8 cellular contexts compared by ENCODE assay signal in the genomic region with DNA sequence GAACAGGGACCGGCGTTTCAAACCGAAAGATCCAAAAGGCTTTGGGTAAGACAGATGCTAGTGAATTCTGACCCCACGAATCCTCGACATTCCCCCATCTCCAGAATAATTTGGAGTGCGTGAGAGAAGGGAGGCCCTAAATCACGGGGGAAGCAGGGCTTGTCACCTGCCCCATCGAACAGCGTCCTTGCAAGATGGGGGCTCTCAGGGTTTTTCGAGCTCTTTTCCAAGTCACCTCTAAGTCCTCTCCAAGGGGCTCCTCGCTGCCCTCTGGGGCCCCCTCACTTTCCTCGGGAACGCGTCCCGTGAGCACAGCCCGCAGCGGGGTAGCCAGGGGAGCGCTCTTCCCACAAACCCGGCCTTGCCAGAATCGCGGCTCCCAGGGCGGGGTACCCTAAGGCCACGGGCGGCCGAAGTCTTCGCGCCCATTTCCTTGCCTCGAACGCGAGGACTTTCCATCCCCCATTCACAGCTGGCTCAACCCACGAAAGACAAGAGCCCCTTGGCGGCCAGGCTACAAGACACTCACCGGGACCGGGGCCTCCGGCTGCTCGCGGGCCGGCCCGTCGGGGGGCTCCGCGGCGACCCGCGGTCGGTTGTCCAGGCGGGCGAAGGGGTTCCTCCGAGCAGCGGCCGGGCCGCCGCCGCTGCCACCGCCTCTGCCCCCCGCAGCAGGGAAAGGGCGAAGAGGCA. TPM values are rescaled to one million over a fixed set of nuclear protein-coding genes. Genes with fewer than 3 reads are reported as not detected.
DNase-seq lines count a peak whose midpoint lies in the region; ATAC-seq, FAIRE-seq and TF ChIP-seq lines count a peak whose summit lies in the region.

No MANE protein-coding gene starts in this region.

- H3K27me3 ChIP-seq in BJ (ENCODE audit: control insufficient read depth, insufficient read depth, low read length), result no peaks in the 10 kb centered on the region
- H3K27me3 ChIP-seq in iPS DF 6.9 (ENCODE audit: control insufficient read depth, insufficient read depth, low read length), result no peaks in the 10 kb centered on the region

- in situ Hi-C loops in astrocyte of the spinal cord (cut with HindIII; ENCODE audit: low sequenced_read_pairs), result no loop called here

- no peaks in the 10 kb centered on the region for H3K9me3 ChIP-seq in iPS DF 6.9 (ENCODE audit: control insufficient read depth, insufficient read depth, low read length)

- no peak for DNase-seq in BJ (ENCODE audit: low read depth)
- DNase-seq in GM12891 (ENCODE audit: insufficient read length, low spot score), result peak; percentile 16
- peak; percentile 37 for DNase-seq in NCI-H2227 treated with DMSO at 0.1 percent for 48 hours (lab: John Stamatoyannopoulos, UW)
- peak; percentile 29 for DNase-seq in astrocyte of the spinal cord (ENCODE audit: low read depth, low spot score)
- no peak for DNase-seq in iPS DF 6.9 (ENCODE audit: low read depth, low spot score)
- peak; percentile 70 for DNase-seq in sciatic nerve (ENCODE audit: low spot score)
- no peak for DNase-seq in activated effector memory CD4-positive, alpha-beta T cell treated with Interleukin-2 at 50 U/mL for 16 hours

- intact Hi-C loops in sciatic nerve (cut with DNase I), result no loop called here

- peak; percentile 74 for FAIRE-seq in GM12891 (lab: Jason Lieb, UNC)

- H3K36me3 ChIP-seq in BJ (ENCODE audit: control insufficient read depth, insufficient read depth, low read length), result no peaks in the 10 kb centered on the region
- no peaks in the 10 kb centered on the region for H3K36me3 ChIP-seq in iPS DF 6.9 (ENCODE audit: control insufficient read depth, insufficient read depth, low read length)

- H3K4me3 ChIP-seq in BJ (ENCODE audit: low read depth, low read length) (peak overlapping the region; percentile 86), astrocyte of the spinal cord (ENCODE audit: low read depth, low read length) (peak overlapping the region; percentile 86), iPS DF 6.9 (ENCODE audit: low read length) (peak overlapping the region; percentile 80)

- no peak for TF ChIP-seq POLR2A in GM12891 (IDR thresholded peaks at IDR 0.05; ENCODE audit: low read depth, low read length)

- ATAC-seq in HG02870 (IDR thresholded peaks at IDR 0.05; ENCODE audit: unreplicated experiment) (peak; percentile 40), sciatic nerve (peak; percentile 33)

- TF ChIP-seq CTCF in BJ (IDR thresholded peaks at IDR 0.05; ENCODE audit: insufficient read depth, low read depth, low read length) (no peak), astrocyte of the spinal cord (IDR thresholded peaks at IDR 0.05; ENCODE audit: low read depth, low read length) (no peak)

- POLR2A ChIA-PET in BJ (lab: Charles Lee), result no interaction called here

- CTCF ChIA-PET in BJ (lab: Yijun Ruan, JAX), result interaction anchor here (0.5 to 5.0 kb wide), 2 partner anchors 19 to 593 kb away, joined by 3 to 36 read pairs; no protein-coding TSS in a partner anchor

- WGBS in iPS DF 6.9 (ENCODE audit: insufficient coverage, insufficient read length), result no CpG with 5 or more reads among the region's 57 CpGs

- no peak overlapping the region for H3K27ac ChIP-seq in iPS DF 6.9 (ENCODE audit: low read length)

- no peaks in the 10 kb centered on the region for H3K4me1 ChIP-seq in iPS DF 6.9 (ENCODE audit: control insufficient read depth, insufficient read depth, low read length)

TF ChIP-seq in GM12891, 5 proteins besides CTCF, POLR2A, EP300 and RAD21:
- no peak for TF ChIP-seq PAX5 (IDR thresholded peaks at IDR 0.05; ENCODE audit: insufficient read depth, low read length, severe bottlenecking)
- TF ChIP-seq TAF1 (IDR thresholded peaks at IDR 0.05; ENCODE audit: low read depth, low read length), result no peak
- no peak for TF ChIP-seq SPI1 (IDR thresholded peaks at IDR 0.05; ENCODE audit: low read depth, low read length)
- TF ChIP-seq POU2F2 (IDR thresholded peaks at IDR 0.05; ENCODE audit: low read depth, low read length), result no peak
- no peak for TF ChIP-seq POLR2AphosphoS5 (IDR thresholded peaks at IDR 0.05; ENCODE audit: low read depth, low read length)

RNA-seq across cellular contexts. Expression of a gene that starts 0.5 kb away (rescaled TPM):
- polyA plus RNA-seq in BJ (2011; rRNA removed), result 12.7 and 19.4 TPM in 2 replicates
- 6.1 and 8.4 TPM in 2 replicates for polyA minus RNA-seq in BJ (2011; rRNA and poly(A)+ RNA removed)
- polyA plus RNA-seq in GM12891 (2012; ENCODE audit: low read depth, missing spikeins), result 16.9 TPM
- total RNA-seq in sciatic nerve, result 15.3 TPM

RNA-seq across cellular contexts. Expression of a gene that starts 45.1 kb away (rescaled TPM):
- 41.6 and 62.8 TPM in 2 replicates for polyA plus RNA-seq in BJ (2011; rRNA removed)
- 97.6 and 133 TPM in 2 replicates for polyA minus RNA-seq in BJ (2011; rRNA and poly(A)+ RNA removed)
- polyA plus RNA-seq in GM12891 (2012; ENCODE audit: low read depth, missing spikeins), result 171 TPM
- total RNA-seq in sciatic nerve, result 375 TPM

RNA-seq across cellular contexts. Expression of a gene that starts 46.0 kb away (rescaled TPM):
- 14.8 and 25.7 TPM in 2 replicates for polyA plus RNA-seq in BJ (2011; rRNA removed)
- 14.6 and 16.8 TPM in 2 replicates for polyA minus RNA-seq in BJ (2011; rRNA and poly(A)+ RNA removed)
- polyA plus RNA-seq in GM12891 (2012; ENCODE audit: low read depth, missing spikeins), result 44.0 TPM
- 63.0 TPM for total RNA-seq in sciatic nerve

RNA-seq across cellular contexts. Expression of a gene that starts 53.6 kb away (rescaled TPM):
- polyA plus RNA-seq in BJ (2011; rRNA removed), result 21.2 and 43.0 TPM in 2 replicates
- polyA minus RNA-seq in BJ (2011; rRNA and poly(A)+ RNA removed), result 15.9 and 21.2 TPM in 2 replicates
- polyA plus RNA-seq in GM12891 (2012; ENCODE audit: low read depth, missing spikeins), result 18.5 TPM
- total RNA-seq in sciatic nerve, result 59.2 TPM

RNA-seq across cellular contexts. Expression of a gene that starts 54.4 kb away (rescaled TPM):
- 56.2 and 68.4 TPM in 2 replicates for polyA plus RNA-seq in BJ (2011; rRNA removed)
- polyA minus RNA-seq in BJ (2011; rRNA and poly(A)+ RNA removed), result 52.1 and 55.5 TPM in 2 replicates
- polyA plus RNA-seq in GM12891 (2012; ENCODE audit: low read depth, missing spikeins), result 0.59 TPM
- total RNA-seq in sciatic nerve, result 88.8 TPM

Comparison
In these comparisons a context has a peak if more than half of its experiments do, and no peak if none do; other contexts are left out.
1. DNase-seq: peak in GM12891 (single experiment), NCI-H2227 treated with DMSO at 0.1 percent for 48 hours (single experiment), astrocyte of the spinal cord (single experiment) and sciatic nerve (single experiment); none in BJ (single experiment), iPS DF 6.9 (single experiment) and activated effector memory CD4-positive, alpha-beta T cell treated with Interleukin-2 at 50 U/mL for 16 hours (single experiment).
2. Peak in every context shown above with its lines, with median percentiles within 50 percentile points of each other: H3K4me3 ChIP-seq.